Comparison of ENCODE assay signal across 1 cellular context in genomic region chr5:107805166-107805565, GRCh38.
TF ChIP-seq lines count a peak whose summit lies in the region.

No MANE protein-coding gene starts in this region.

TF ChIP-seq in GM23338, 12 proteins besides CTCF, POLR2A, EP300 and RAD21 (continued from another document):
- TF ChIP-seq ZNF462 (CRISPR knock-in tag; IDR thresholded peaks at IDR 0.05) (no peak), ZNF114 (CRISPR knock-in tag; IDR thresholded peaks at IDR 0.05) (no peak)
